ENCODE assay signal across 10 cellular contexts in the genomic region with DNA sequence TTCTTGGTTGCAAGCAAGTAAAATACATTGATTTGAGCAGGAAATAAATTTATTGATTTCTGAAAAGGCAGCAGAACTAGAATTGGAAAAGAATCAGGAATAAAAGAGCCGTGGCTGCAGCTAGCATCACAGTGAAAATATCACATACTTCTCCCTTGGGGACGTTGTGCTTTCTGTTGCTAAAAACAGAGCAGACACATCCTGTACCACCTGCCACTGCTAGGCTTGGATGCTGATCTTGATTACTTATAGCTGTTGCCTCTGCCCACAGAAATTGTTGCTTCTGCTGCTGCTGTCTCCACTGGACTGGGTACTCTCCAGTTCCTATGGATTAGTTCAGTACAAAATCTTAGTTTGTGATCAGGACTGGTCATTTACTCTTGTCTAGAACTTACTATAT.
DNase-seq lines count a peak whose midpoint lies in the region; ATAC-seq and TF ChIP-seq lines count a peak whose summit lies in the region.
"Had no signal": no experiment of that assay in that cellular context is flagged by ENCODE, and none has a peak within 500 bp of the region (broad histone marks: within the 10 kb centered on the region; RNA-seq: fewer than 3 reads in every experiment).

No MANE protein-coding gene starts in this region.

- peaks cover 3% of the 10 kb centered on the region for H3K9me3 Mint-ChIP-seq in glutamatergic neuron (ENCODE audit: unreplicated experiment)

- H3K27me3 Mint-ChIP-seq in glutamatergic neuron (ENCODE audit: unreplicated experiment): peaks cover 2% of the 10 kb centered on the region
- H3K27me3 Mint-ChIP-seq: activated CD4-positive, alpha-beta T cell treated with anti-CD3 and anti-CD28 coated beads for 36 hours had no signal

- peak overlapping the region; percentile 91 for H3K27ac Mint-ChIP-seq in glutamatergic neuron (ENCODE audit: unreplicated experiment)
- H3K27ac Mint-ChIP-seq: activated CD4-positive, alpha-beta T cell treated with anti-CD3 and anti-CD28 coated beads for 36 hours had no signal

- TF ChIP-seq CTCF in glutamatergic neuron (IDR thresholded peaks at IDR 0.05; ENCODE audit: partially characterized antibody, unreplicated experiment): no peak

- peaks cover 20% of the 10 kb centered on the region for H3K4me1 Mint-ChIP-seq in glutamatergic neuron (ENCODE audit: low read depth, unreplicated experiment)
- H3K4me1 Mint-ChIP-seq: activated CD4-positive, alpha-beta T cell treated with anti-CD3 and anti-CD28 coated beads for 36 hours had no signal

- DNase-seq in glutamatergic neuron (peak; percentile 61), EL (no peak)
- DNase-seq in NK-92 treated with Interleukin-12 subunit alpha and Interleukin-12 subunit beta, amount 100 ng/mL, for 24 hours (lab: John Stamatoyannopoulos, UW): no peak
- DNase-seq in stimulated activated naive CD4-positive, alpha-beta T cell (lab: John Stamatoyannopoulos, UW): no peak
- DNase-seq in activated CD4-positive, alpha-beta T cell treated with anti-CD3 and anti-CD28 coated beads for 4 hours: no peak
- DNase-seq: activated CD4-positive, alpha-beta T cell treated with anti-CD3 and anti-CD28 coated beads for 36 hours; NCI-H1105 had no signal

- H3K36me3 Mint-ChIP-seq in glutamatergic neuron (ENCODE audit: unreplicated experiment): no peaks in the 10 kb centered on the region

- ATAC-seq in GM18517 (IDR thresholded peaks at IDR 0.05; ENCODE audit: unreplicated experiment) (peak; percentile 98), GM21576 (IDR thresholded peaks at IDR 0.05; ENCODE audit: unreplicated experiment) (peak; percentile 100), HG03442 (IDR thresholded peaks at IDR 0.05; ENCODE audit: unreplicated experiment) (peak; percentile 97)
- ATAC-seq: activated CD4-positive, alpha-beta T cell treated with anti-CD3 and anti-CD28 coated beads for 36 hours had no signal

- H3K4me3 Mint-ChIP-seq in glutamatergic neuron (ENCODE audit: unreplicated experiment): peak overlapping the region; percentile 72
- H3K4me3 Mint-ChIP-seq: activated CD4-positive, alpha-beta T cell treated with anti-CD3 and anti-CD28 coated beads for 36 hours had no signal
